Comparison of ENCODE assay signal across 8 cellular contexts in genomic region chr2:201157694-201158093, GRCh38. TPM values are rescaled to one million over a fixed set of nuclear protein-coding genes. Genes with fewer than 3 reads are reported as not detected.
A peak's percentile ranks its signal among the peaks of the same experiment; 100 is the strongest.
DNase-seq lines count a peak whose midpoint lies in the region; ATAC-seq and TF ChIP-seq lines count a peak whose summit lies in the region.

No MANE protein-coding gene starts in this region.

- H3K36me3 ChIP-seq in KOPT-K1 (ENCODE audit: insufficient read depth, low read length), result peaks cover 61% of the 10 kb centered on the region

- no peaks in the 10 kb centered on the region for H3K27me3 ChIP-seq in AG04450 (ENCODE audit: control insufficient read depth, insufficient read depth, low read length)

- peaks cover 25% of the 10 kb centered on the region for H3K36me3 Mint-ChIP-seq in natural killer cell treated with Interleukin-12 subunit alpha and Interleukin-12 subunit beta and Interleukin-15 and Interleukin-18, amount 100 ng/mL, for 72 hours

- POLR2A ChIA-PET in AG04450 (lab: Yijun Ruan, JAX), result interaction anchor here (1.2 to 1.5 kb wide), 3 partner anchors 39 to 43 kb away, joined by 3 to 8 read pairs (median 8); partner anchors contain the start of gene CFLAR

- H3K4me3 Mint-ChIP-seq in natural killer cell treated with Interleukin-12 subunit alpha and Interleukin-12 subunit beta and Interleukin-15 and Interleukin-18, amount 100 ng/mL, for 72 hours, result peak overlapping the region; percentile 27

- no peak for DNase-seq in AG04450 (ENCODE audit: low read depth, low spot score)
- DNase-seq in caudate nucleus (lab: John Stamatoyannopoulos, UW), result no peak
- no peak for DNase-seq in natural killer cell treated with Interleukin-12 subunit alpha and Interleukin-12 subunit beta and Interleukin-15 and Interleukin-18, amount 100 ng/mL, for 72 hours (ENCODE audit: low spot score)
- DNase-seq in NK-92 treated with Interleukin-12 subunit alpha and Interleukin-12 subunit beta, amount 100 ng/mL, for 24 hours (lab: John Stamatoyannopoulos, UW), result no peak
- DNase-seq in NCI-H2171 treated with DMSO at 0.1 percent for 48 hours (lab: John Stamatoyannopoulos, UW), result no peak
- DNase-seq in DMS114 treated with DMSO at 0.1 percent for 48 hours (lab: John Stamatoyannopoulos, UW; ENCODE audit: unreplicated experiment), result no peak

- H3K4me1 Mint-ChIP-seq in natural killer cell treated with Interleukin-12 subunit alpha and Interleukin-12 subunit beta and Interleukin-15 and Interleukin-18, amount 100 ng/mL, for 72 hours (ENCODE audit: low read depth in 2 of 2), result peaks cover 36 to 38% of the 10 kb centered on the region in 2 donors

- CTCF ChIA-PET in AG04450 (lab: Charles Lee), result interaction anchor here (0.5 to 4.5 kb wide), 40 partner anchors 9 to 265 kb away, joined by 3 to 43 read pairs (median 4); partner anchors contain the start of genes CASP10, CFLAR, NDUFB3 and ORC2

- no peak for TF ChIP-seq CTCF in AG04450 (IDR thresholded peaks at IDR 0.05; ENCODE audit: low read depth, low read length)

- no peaks in the 10 kb centered on the region for H3K9me3 Mint-ChIP-seq in natural killer cell treated with Interleukin-12 subunit alpha and Interleukin-12 subunit beta and Interleukin-15 and Interleukin-18, amount 100 ng/mL, for 72 hours

- H3K27ac Mint-ChIP-seq in natural killer cell treated with Interleukin-12 subunit alpha and Interleukin-12 subunit beta and Interleukin-15 and Interleukin-18, amount 100 ng/mL, for 72 hours, result peak overlapping the region; percentile 74 to 90

- H3K27me3 Mint-ChIP-seq in natural killer cell treated with Interleukin-12 subunit alpha and Interleukin-12 subunit beta and Interleukin-15 and Interleukin-18, amount 100 ng/mL, for 72 hours, result no peaks in the 10 kb centered on the region

- peak overlapping the region; percentile 33 for H3K27ac ChIP-seq in AG04450 (ENCODE audit: low read depth, low read length)
- H3K27ac ChIP-seq in KOPT-K1 (ENCODE audit: low read depth, low read length, poor library complexity, severe bottlenecking), result peak overlapping the region; percentile 47
- peak overlapping the region; percentile 61 for H3K27ac ChIP-seq in caudate nucleus (ENCODE audit: low read depth, low read length)

- H3K9me3 ChIP-seq in AG04450 (ENCODE audit: control insufficient read depth, insufficient read depth, low read length), result no peaks in the 10 kb centered on the region
- H3K9me3 ChIP-seq in KOPT-K1 (ENCODE audit: insufficient read depth, low read length, poor library complexity, severe bottlenecking), result no peaks in the 10 kb centered on the region

- H3K4me3 ChIP-seq in AG04450 (ENCODE audit: low read depth, low read length), result no peak overlapping the region

- ATAC-seq in GM21423 (IDR thresholded peaks at IDR 0.05; ENCODE audit: unreplicated experiment), result peak; percentile 30
- ATAC-seq in natural killer cell treated with Interleukin-12 subunit alpha and Interleukin-12 subunit beta and Interleukin-15 and Interleukin-18, amount 100 ng/mL, for 72 hours, result peak in 1 of 2 donors; percentile 21

RNA-seq across cellular contexts. Expression of gene CASP10, which starts 25.2 kb away (rescaled TPM):
- 1.5 and 2.6 TPM in 2 replicates for polyA plus RNA-seq in AG04450 (2011; rRNA removed)
- 2.8 and 3.2 TPM in 2 replicates for polyA minus RNA-seq in AG04450 (2011; rRNA and poly(A)+ RNA removed)
- 10 to 100 TPM; 17.5 to 23.0 TPM for total RNA-seq in natural killer cell treated with Interleukin-12 subunit alpha and Interleukin-12 subunit beta and Interleukin-15 and Interleukin-18, amount 100 ng/mL, for 72 hours

RNA-seq across cellular contexts. Expression of gene CFLAR, which starts 41.7 kb away (rescaled TPM):
- 32.7 and 36.3 TPM in 2 replicates for polyA plus RNA-seq in AG04450 (2011; rRNA removed)
- 69.2 and 71.5 TPM in 2 replicates for polyA minus RNA-seq in AG04450 (2011; rRNA and poly(A)+ RNA removed)
- 100 to 1,000 TPM; 366 to 438 TPM for total RNA-seq in natural killer cell treated with Interleukin-12 subunit alpha and Interleukin-12 subunit beta and Interleukin-15 and Interleukin-18, amount 100 ng/mL, for 72 hours
